ENCODE assay signal across 17 cellular contexts in genomic region chr6:35535847-35536246, GRCh38. TPM values are rescaled to one million over a fixed set of nuclear protein-coding genes. Genes with fewer than 3 reads are reported as not detected.
"Had no signal": no experiment of that assay in that cellular context is flagged by ENCODE, and none has a peak within 500 bp of the region (broad histone marks: within the 10 kb centered on the region; RNA-seq: fewer than 3 reads in every experiment).

No MANE protein-coding gene starts in this region.

RNA-seq across cellular contexts. Expression of gene TULP1, which starts 23.2 kb away (rescaled TPM):
- total RNA-seq: activated naive CD4-positive, alpha-beta T cell treated with anti-CD3 and anti-CD28 coated beads for 36 hours; activated naive CD4-positive, alpha-beta T cell treated with anti-CD3 and anti-CD28 coated beads, Interleukin-2, amount 50 U/mL, for 72 hours; activated naive CD8-positive, alpha-beta T cell treated with anti-CD3 and anti-CD28 coated beads for 36 hours; activated naive CD8-positive, alpha-beta T cell treated with anti-CD3 and anti-CD28 coated beads, Interleukin-2, amount 10 ng/mL, durations not matched to agents 7 days and 5 days; activated T-cell treated with anti-CD3 and anti-CD28 coated beads, Interleukin-2, amount 50 U/mL, for 4 hours; activated T-cell treated with anti-CD3 and anti-CD28 coated beads, Interleukin-2, amount 50 U/mL, for 72 hours; activated T-helper 1 cell treated with anti-CD3 and anti-CD28 coated beads, Interleukin-12 subunit alpha, Interleukin-12 subunit beta, Interleukin-2, Interleukin-4 antibody, amounts not matched to agents 30 ng/mL and 10 ng/mL and 1 ng/mL, durations not matched to agents 14 hours and 24 hours and 36 hours; activated T-helper 17 cell treated with anti-CD3 and anti-CD28 coated beads, Interleukin-2, amount 50 U/mL, for 72 hours; activated T-helper 2 cell treated with anti-CD3 and anti-CD28 coated beads, Interferon-gamma antibody, Interleukin-2, Interleukin-4, amounts not matched to agents 10 μg/mL and 5 μg/mL and 100 μg/mL, durations not matched to agents 14 hours and 24 hours and 36 hours; adrenal gland; aorta; ascending aorta; astrocyte; body of pancreas; breast epithelium; cardiac septum; chondrocyte had no signal
